Comparison of ENCODE assay signal across 16 cellular contexts in genomic region chr19:4991538-4991937, GRCh38.
"Had no signal": no experiment of that assay in that cellular context is flagged by ENCODE, and none has a peak within 500 bp of the region (broad histone marks: within the 10 kb centered on the region; RNA-seq: fewer than 3 reads in every experiment).

No MANE protein-coding gene starts in this region.

- H3K4me3 Mint-ChIP-seq: activated CD8-positive, alpha-beta T cell treated with anti-CD3 and anti-CD28 coated beads, Interleukin-2, amount 10 ng/mL, durations not matched to agents 7 days and 5 days; activated T-cell treated with anti-CD3 and anti-CD28 coated beads, Interleukin-2, amount 50 U/mL, for 24 hours; natural killer cell had no signal

- H3K27ac ChIP-seq: brain microvascular endothelial cell, coronary artery had no signal

- H3K4me3 ChIP-seq: coronary artery had no signal

- H3K27ac Mint-ChIP-seq: activated CD8-positive, alpha-beta T cell treated with anti-CD3 and anti-CD28 coated beads, Interleukin-2, amount 10 ng/mL, durations not matched to agents 7 days and 5 days; activated T-cell treated with anti-CD3 and anti-CD28 coated beads, Interleukin-2, amount 50 U/mL, for 24 hours; activated T-helper 2 cell treated with anti-CD3 and anti-CD28 coated beads, Interferon-gamma antibody, Interleukin-2, Interleukin-4, amounts not matched to agents 10 μg/mL and 5 μg/mL and 100 μg/mL, durations not matched to agents 14 hours and 24 hours and 36 hours; natural killer cell had no signal

- H3K36me3 ChIP-seq: brain microvascular endothelial cell had no signal

- DNase-seq: activated CD4-positive, alpha-beta T cell treated with anti-CD3 and anti-CD28 coated beads for 48 hours; activated CD4-positive, CD25-positive, alpha-beta regulatory T cell; activated CD8-positive, alpha-beta T cell treated with anti-CD3 and anti-CD28 coated beads, Interleukin-2, amount 10 ng/mL, durations not matched to agents 7 days and 5 days; activated naive CD4-positive, alpha-beta T cell treated with Interleukin-2 at 50 U/mL for 16 hours; activated T-cell treated with anti-CD3 and anti-CD28 coated beads, Interleukin-2, amount 50 U/mL, for 24 hours; anterior cingulate cortex; brain microvascular endothelial cell; head of caudate nucleus; natural killer cell; retina; stimulated activated CD4-positive, alpha-beta T cell treated with anti-CD3 and anti-CD28 coated beads, Interleukin-12 subunit alpha, Interleukin-12 subunit beta, amount 100 ng/mL, for 4 hours; stimulated activated CD4-positive, alpha-beta T cell treated with anti-CD3 and anti-CD28 coated beads, Interleukin-1b, Interleukin-23, amount 100 ng/mL, for 48 hours; stimulated activated CD8-positive, alpha-beta memory T cell treated with anti-CD3 and anti-CD28 coated beads, Interleukin-4, amount 100 ng/mL, for 48 hours; stimulated activated naive CD4-positive, alpha-beta T cell had no signal

- H3K27me3 Mint-ChIP-seq: activated T-cell treated with anti-CD3 and anti-CD28 coated beads, Interleukin-2, amount 50 U/mL, for 24 hours had no signal

- H3K27me3 ChIP-seq: brain microvascular endothelial cell had no signal
